8 cellular contexts compared by ENCODE assay signal in the genomic region with DNA sequence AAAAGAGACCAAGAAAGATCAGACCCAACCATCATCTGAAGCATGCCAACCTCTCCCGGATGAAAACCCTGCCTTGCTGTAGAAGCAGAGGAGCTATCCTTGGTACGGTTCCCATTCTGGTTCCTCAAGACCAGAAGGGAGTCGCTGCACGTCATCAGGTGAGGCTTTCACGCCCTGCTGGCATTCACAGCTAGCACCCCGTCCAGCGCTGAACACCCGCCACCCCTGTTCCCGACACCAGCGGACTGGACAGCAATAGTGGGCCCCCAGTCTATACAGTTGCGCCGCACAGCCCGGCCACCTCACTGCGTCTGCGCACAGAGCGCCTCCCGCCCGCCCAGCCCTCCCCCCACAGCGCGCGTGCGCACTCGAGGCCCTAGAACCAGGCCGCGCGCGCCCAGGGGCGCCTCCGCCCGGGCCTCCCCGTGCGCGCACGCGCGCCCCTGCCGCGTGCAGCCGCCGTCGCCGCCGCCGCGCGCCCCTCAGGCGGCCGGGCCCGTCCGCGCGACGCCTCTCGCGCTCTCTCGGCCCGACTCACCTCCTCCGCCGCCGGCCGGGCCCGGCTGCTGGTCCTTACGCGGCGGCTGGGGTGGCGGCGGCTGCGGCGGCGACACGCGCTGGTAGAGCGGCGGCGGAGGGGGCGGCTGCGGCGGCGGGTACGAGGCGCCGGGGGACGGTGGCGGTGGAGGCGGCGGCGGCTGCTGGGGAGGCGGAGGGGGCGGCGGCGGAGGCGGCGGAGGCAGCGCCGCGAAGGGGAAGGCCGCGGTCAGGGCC. TPM values are rescaled to one million over a fixed set of nuclear protein-coding genes. Genes with fewer than 3 reads are reported as not detected.
DNase-seq lines count a peak whose midpoint lies in the region; ATAC-seq lines count a peak whose summit lies in the region.

No MANE protein-coding gene starts in this region.

- H3K4me2 ChIP-seq in mesenchymal stem cell (ENCODE audit: low read length, poor library complexity, severe bottlenecking), result peak overlapping the region; percentile 89

- H4K8ac ChIP-seq in mesenchymal stem cell (ENCODE audit: low read length), result peak overlapping the region; percentile 92

- H3K14ac ChIP-seq in mesenchymal stem cell (ENCODE audit: low read length in 2 of 2), result peak overlapping the region; percentile 95 to 96

- H3K9ac ChIP-seq in mesenchymal stem cell (ENCODE audit: low read length), result peak overlapping the region; percentile 94

- H2AK5ac ChIP-seq in mesenchymal stem cell (ENCODE audit: low read length, severe bottlenecking), result no peak overlapping the region

- DNase-seq in GF-D8 (lab: John Stamatoyannopoulos, UW) (peak; percentile 30), NCI-H69 (lab: John Stamatoyannopoulos, UW) (peak; percentile 94), mesenchymal stem cell (peak; percentile 84)
- DNase-seq in activated CD8-positive, alpha-beta memory T cell treated with anti-CD3 and anti-CD28 coated beads for 4 hours (ENCODE audit: low read depth in 2 of 2), result peak; percentile 61 to 64
- DNase-seq in effector memory CD8-positive, alpha-beta T cell, result peak; percentile 74 to 78 (median 74)
- DNase-seq in stimulated activated CD4-positive, alpha-beta T cell treated with anti-CD3 and anti-CD28 coated beads, TNF-alpha, amount 100 ng/mL, for 48 hours (ENCODE audit: low read depth in 3 of 3), result peak; percentile 63 to 82 (median 63)

- peak overlapping the region; percentile 91 to 92 for H3K18ac ChIP-seq in mesenchymal stem cell (ENCODE audit: low read depth in 1 of 2, low read length in 2 of 2)

- peak overlapping the region; percentile 26 for H3K27ac ChIP-seq in mesenchymal stem cell (ENCODE audit: low read length, poor library complexity, severe bottlenecking)

- H3K27ac Mint-ChIP-seq in effector memory CD8-positive, alpha-beta T cell, result peak overlapping the region; percentile 90 to 100

- H2AFZ ChIP-seq in mesenchymal stem cell (ENCODE audit: low read depth, low read length), result no peak overlapping the region

- H2BK15ac ChIP-seq in mesenchymal stem cell (ENCODE audit: low read depth, poor library complexity, severe bottlenecking), result peak overlapping the region; percentile 52

- peaks cover 34 to 59% of the 10 kb centered on the region in 2 donors for H3K4me1 Mint-ChIP-seq in effector memory CD8-positive, alpha-beta T cell (ENCODE audit: low read depth in 2 of 2)

- H3K9me3 ChIP-seq in mesenchymal stem cell (ENCODE audit: control insufficient read depth, low read length), result no peaks in the 10 kb centered on the region

- under 1% methylated on average over 37 of the region's 98 CpGs for WGBS in mesenchymal stem cell

- H3K36me3 ChIP-seq in mesenchymal stem cell (ENCODE audit: control insufficient read depth in 1 of 2, insufficient read depth in 2 of 2, low read depth in 1 of 2, low read length in 2 of 2), result peaks cover 20 to 51% of the 10 kb centered on the region in 2 experiments

- ATAC-seq in HG02981 (IDR thresholded peaks at IDR 0.05; ENCODE audit: unreplicated experiment) (peak; percentile 26), HG02623 (IDR thresholded peaks at IDR 0.05; ENCODE audit: unreplicated experiment) (no peak)
- ATAC-seq in effector memory CD8-positive, alpha-beta T cell (replicated peaks), result peak; percentile 8

- peak overlapping the region; percentile 94 for H4K91ac ChIP-seq in mesenchymal stem cell (ENCODE audit: low read length)

- H3K23ac ChIP-seq in mesenchymal stem cell (ENCODE audit: low read length in 2 of 2), result peak overlapping the region in 1 of 2 experiments; percentile 98

- peak overlapping the region; percentile 99 for H2BK5ac ChIP-seq in mesenchymal stem cell (ENCODE audit: low read depth, low read length, poor library complexity, severe bottlenecking)

- peaks cover 70% of the 10 kb centered on the region for H3K36me3 Mint-ChIP-seq in effector memory CD8-positive, alpha-beta T cell (ENCODE audit: insufficient read depth)

- no peaks in the 10 kb centered on the region for H3K27me3 ChIP-seq in mesenchymal stem cell (ENCODE audit: control insufficient read depth in 1 of 2, insufficient read depth in 1 of 2, low read length in 2 of 2)

- peak overlapping the region; percentile 95 for H3K4me3 ChIP-seq in mesenchymal stem cell (ENCODE audit: insufficient read depth in 1 of 2, low read depth in 1 of 2, low read length in 2 of 2)

- no peak overlapping the region for H2BK12ac ChIP-seq in mesenchymal stem cell (ENCODE audit: low read length in 2 of 2)

- H3K4ac ChIP-seq in mesenchymal stem cell (ENCODE audit: low read depth in 1 of 2, low read length in 2 of 2), result peak overlapping the region; percentile 86 to 97

- H3K79me1 ChIP-seq in mesenchymal stem cell (replicated peaks; ENCODE audit: low read length, poor library complexity, severe bottlenecking), result peaks cover 3% of the 10 kb centered on the region

- peaks cover 7% of the 10 kb centered on the region for H3K4me1 ChIP-seq in mesenchymal stem cell (ENCODE audit: control insufficient read depth, insufficient read depth, low read depth, low read length)

- H3K27me3 Mint-ChIP-seq in effector memory CD8-positive, alpha-beta T cell, result no peaks in the 10 kb centered on the region

- H3K4me3 Mint-ChIP-seq in effector memory CD8-positive, alpha-beta T cell, result peak overlapping the region; percentile 90 to 91

- H2BK120ac ChIP-seq in mesenchymal stem cell (ENCODE audit: low read depth, low read length), result peak overlapping the region; percentile 88

- H3K9me3 Mint-ChIP-seq in effector memory CD8-positive, alpha-beta T cell, result no peaks in the 10 kb centered on the region

RNA-seq across cellular contexts. Expression of a gene that starts 0.7 kb away (rescaled TPM):
- polyA plus RNA-seq in mesenchymal stem cell (2013, experiment 1 of 2), result 124 TPM
- polyA plus RNA-seq in mesenchymal stem cell (2013, experiment 2 of 2), result 118 TPM

RNA-seq across cellular contexts. Expression of a gene that starts 17.9 kb away (rescaled TPM):
- polyA plus RNA-seq in mesenchymal stem cell (2013, experiment 1 of 2), result 0.18 TPM
- polyA plus RNA-seq in mesenchymal stem cell (2013, experiment 2 of 2), result 0.21 TPM

RNA-seq across cellular contexts. Expression of a gene that starts 25.4 kb away (rescaled TPM):
- 12.3 TPM for polyA plus RNA-seq in mesenchymal stem cell (2013, experiment 1 of 2)
- polyA plus RNA-seq in mesenchymal stem cell (2013, experiment 2 of 2), result 13.7 TPM

RNA-seq across cellular contexts. Expression of a gene that starts 32.7 kb away (rescaled TPM):
- 30.3 TPM for polyA plus RNA-seq in mesenchymal stem cell (2013, experiment 1 of 2)
- polyA plus RNA-seq in mesenchymal stem cell (2013, experiment 2 of 2), result 29.2 TPM

RNA-seq across cellular contexts. Expression of a gene that starts 33.7 kb away (rescaled TPM):
- polyA plus RNA-seq in mesenchymal stem cell (2013, experiment 1 of 2), result 0.70 TPM
- polyA plus RNA-seq in mesenchymal stem cell (2013, experiment 2 of 2), result 1.0 TPM

Comparison
In these comparisons a context has a peak if more than half of its experiments do, and no peak if none do; other contexts are left out.
1. DNase-seq: peak in every context shown above with its lines; median percentile 94 in NCI-H69; 84 in mesenchymal stem cell; 74 in effector memory CD8-positive, alpha-beta T cell; 63 in stimulated activated CD4-positive, alpha-beta T cell treated with anti-CD3 and anti-CD28 coated beads, TNF-alpha, amount 100 ng/mL, for 48 hours; 62 in activated CD8-positive, alpha-beta memory T cell treated with anti-CD3 and anti-CD28 coated beads for 4 hours; 30 in GF-D8.